Comparison of ENCODE assay signal across 11 cellular contexts in the genomic region with DNA sequence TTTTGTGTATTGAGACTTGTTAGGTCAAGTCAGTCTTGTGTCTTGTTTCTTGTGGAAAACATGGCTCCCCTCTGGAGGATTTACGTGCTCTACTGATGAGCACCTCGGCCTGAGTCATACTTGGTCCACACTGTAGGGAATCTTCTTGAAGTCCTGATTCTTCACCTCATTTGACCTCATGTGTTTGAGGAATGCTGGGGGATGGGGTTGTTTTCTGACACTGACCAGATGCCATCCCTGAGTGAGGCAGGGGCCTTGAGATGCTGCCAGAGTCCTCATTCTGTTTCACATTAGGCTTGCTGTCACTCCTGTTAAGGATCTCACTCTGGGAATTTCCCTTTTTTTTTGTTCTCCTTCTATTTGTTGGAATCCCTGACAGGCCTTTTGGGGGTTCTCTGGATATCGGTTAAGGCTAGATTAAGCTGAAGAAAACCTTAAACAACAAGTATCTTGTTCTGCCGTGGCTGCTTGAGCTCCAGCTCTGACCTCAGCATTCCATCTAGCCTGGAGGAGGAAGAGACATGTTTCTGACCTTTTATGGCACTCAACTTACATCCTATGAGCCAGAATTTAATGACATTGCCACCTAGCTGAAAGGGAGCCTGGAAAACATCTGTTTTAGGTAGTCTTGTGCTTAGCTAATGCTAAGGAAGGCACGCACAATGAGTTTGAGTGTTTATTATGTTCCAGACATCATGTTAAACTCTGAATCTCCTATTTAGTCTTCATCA. TPM values are rescaled to one million over a fixed set of nuclear protein-coding genes. Genes with fewer than 3 reads are reported as not detected.
DNase-seq lines count a peak whose midpoint lies in the region; ATAC-seq lines count a peak whose summit lies in the region.
"Had no signal": no experiment of that assay in that cellular context is flagged by ENCODE, and none has a peak within 500 bp of the region (broad histone marks: within the 10 kb centered on the region; RNA-seq: fewer than 3 reads in every experiment).

No MANE protein-coding gene starts in this region.

- ATAC-seq in HG02981 (IDR thresholded peaks at IDR 0.05; ENCODE audit: unreplicated experiment) = no peak
- ATAC-seq in GM18519 (IDR thresholded peaks at IDR 0.05; ENCODE audit: low FRiP score, unreplicated experiment) = no peak

- H3K9me3 Mint-ChIP-seq in activated naive CD4-positive, alpha-beta T cell treated with anti-CD3 and anti-CD28 coated beads, Interleukin-2, amount 10 ng/mL, durations not matched to agents 7 days and 5 days = no peaks in the 10 kb centered on the region
- H3K9me3 Mint-ChIP-seq in immature natural killer cell = no peaks in the 10 kb centered on the region

- no peak for DNase-seq in activated naive CD4-positive, alpha-beta T cell treated with anti-CD3 and anti-CD28 coated beads, Interleukin-2, amount 10 ng/mL, durations not matched to agents 7 days and 5 days
- DNase-seq in activated naive CD4-positive, alpha-beta T cell (lab: John Stamatoyannopoulos, UW) = no peak
- no peak for DNase-seq in immature natural killer cell
- peak; percentile 32 for DNase-seq in stromal cell of bone marrow (ENCODE audit: low read depth)
- no peak for DNase-seq in superior temporal gyrus (ENCODE audit: extremely low spot score)
- DNase-seq: activated CD4-positive, alpha-beta T cell treated with anti-CD3 and anti-CD28 coated beads, Interleukin-2, amount 50 U/mL, for 48 hours; NCI-H1930 had no signal

- H3K36me3 Mint-ChIP-seq in activated naive CD4-positive, alpha-beta T cell treated with anti-CD3 and anti-CD28 coated beads, Interleukin-2, amount 10 ng/mL, durations not matched to agents 7 days and 5 days = peaks cover 61% of the 10 kb centered on the region
- peaks cover 22 to 58% (median 26%) of the 10 kb centered on the region in 3 donors for H3K36me3 Mint-ChIP-seq in immature natural killer cell

- CTCF ChIA-PET in activated naive CD4-positive, alpha-beta T cell treated with anti-CD3 and anti-CD28 coated beads, Interleukin-2, amount 10 ng/mL, durations not matched to agents 7 days and 5 days (lab: Charles Lee) = no interaction called here

- no peak overlapping the region for H3K4me3 Mint-ChIP-seq in activated naive CD4-positive, alpha-beta T cell treated with anti-CD3 and anti-CD28 coated beads, Interleukin-2, amount 10 ng/mL, durations not matched to agents 7 days and 5 days
- peak overlapping the region in 3 of 5 donors; percentile 44 to 68 (median 46) for H3K4me3 Mint-ChIP-seq in immature natural killer cell

- peak overlapping the region; percentile 1 for H3K27ac ChIP-seq in angular gyrus (ENCODE audit: low read depth, low read length)
- H3K27ac ChIP-seq: BLaER1 treated with 17β-estradiol and CSF1 and Interleukin-3, amounts not matched to agents 10 nM and 100 nM had no signal

- H3K4me1 Mint-ChIP-seq in activated naive CD4-positive, alpha-beta T cell treated with anti-CD3 and anti-CD28 coated beads, Interleukin-2, amount 10 ng/mL, durations not matched to agents 7 days and 5 days = no peaks in the 10 kb centered on the region
- peaks cover 27 to 29% of the 10 kb centered on the region in 2 donors for H3K4me1 Mint-ChIP-seq in immature natural killer cell

- peak overlapping the region; percentile 59 for H3K27ac Mint-ChIP-seq in activated naive CD4-positive, alpha-beta T cell treated with anti-CD3 and anti-CD28 coated beads, Interleukin-2, amount 10 ng/mL, durations not matched to agents 7 days and 5 days
- H3K27ac Mint-ChIP-seq in immature natural killer cell = peak overlapping the region; percentile 81 to 95 (median 86)

- H3K27me3 Mint-ChIP-seq in activated naive CD4-positive, alpha-beta T cell treated with anti-CD3 and anti-CD28 coated beads, Interleukin-2, amount 10 ng/mL, durations not matched to agents 7 days and 5 days = no peaks in the 10 kb centered on the region
- H3K27me3 Mint-ChIP-seq in immature natural killer cell (ENCODE audit: low read depth in 3 of 3) = peaks cover 0 to 3% (median 2%) of the 10 kb centered on the region in 3 donors

RNA-seq across cellular contexts. Expression of gene TCOF1, which starts 20.6 kb away (rescaled TPM):
- 10 to 100 TPM in 1 of 3 donors, 1 to 10 TPM in 2; 3.2 to 21.5 (median 3.5) TPM for polyA plus RNA-seq in immature natural killer cell

RNA-seq across cellular contexts. Expression of gene CD74, which starts 34.6 kb away (rescaled TPM):
- polyA plus RNA-seq in immature natural killer cell = 1,000 to 10,000 TPM in 2 of 3 donors, 100 to 1,000 TPM in 1; 982 to 1,268 (median 1,061) TPM
